2 cellular contexts compared by ENCODE assay signal in the genomic region with DNA sequence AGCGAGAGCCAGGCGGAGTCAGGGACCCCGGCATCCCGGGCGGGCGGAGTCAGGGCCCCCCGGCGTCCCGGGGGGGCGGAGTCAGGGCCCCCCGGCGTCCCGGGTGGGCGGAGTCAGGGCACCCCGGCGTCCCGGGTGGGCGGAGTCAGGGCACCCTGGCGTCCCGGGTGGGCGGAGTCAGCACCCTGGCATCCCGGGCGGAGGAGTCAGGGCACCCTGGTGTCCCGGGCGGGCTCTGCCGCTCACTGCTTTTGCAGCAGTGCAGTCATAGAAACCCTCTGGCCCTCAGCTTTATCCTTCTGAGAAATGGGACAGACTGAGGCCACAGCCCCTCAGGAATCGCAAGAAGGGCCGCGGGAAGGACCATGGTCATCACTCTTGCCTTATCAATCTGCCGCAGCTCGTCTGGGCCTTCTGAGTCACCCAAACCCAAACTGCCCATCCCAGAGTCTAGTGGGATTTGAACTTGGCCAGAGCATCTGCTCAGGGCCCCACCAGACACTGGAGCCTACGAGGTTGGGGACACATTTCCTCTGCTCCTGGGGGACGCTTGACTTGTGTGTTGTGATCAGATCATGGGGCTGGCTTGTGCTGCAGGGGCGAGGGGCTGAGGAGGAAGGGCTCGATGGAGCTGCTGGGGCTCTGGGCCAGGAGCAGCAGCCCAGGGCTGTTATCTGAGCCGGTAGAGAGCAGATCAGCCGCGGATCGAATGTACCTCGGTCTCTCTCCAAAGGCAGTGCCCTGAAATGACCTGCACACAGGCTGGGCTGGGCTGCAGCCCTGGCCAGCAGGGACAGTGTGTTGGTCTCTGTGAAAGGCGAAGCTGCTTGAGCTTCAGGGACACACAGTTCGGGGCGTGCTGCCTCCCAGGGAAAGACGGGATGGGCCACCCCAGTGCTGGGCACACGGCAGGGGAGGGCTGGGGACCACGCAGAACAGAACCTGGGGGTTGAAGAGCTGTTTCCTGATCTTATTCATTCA.
TF ChIP-seq lines count a peak whose summit lies in the region.

No MANE protein-coding gene starts in this region.

TF ChIP-seq in IMR-90, 13 proteins besides CTCF, POLR2A, EP300 and RAD21:
- no peak for TF ChIP-seq BHLHE40 (IDR thresholded peaks at IDR 0.05; ENCODE audit: low read depth, low read length)
- TF ChIP-seq NFE2L2 (IDR thresholded peaks at IDR 0.05; ENCODE audit: low read depth, low read length): no peak
- TF ChIP-seq RFX5 (IDR thresholded peaks at IDR 0.05; ENCODE audit: low read depth, low read length): no peak
- TF ChIP-seq MXI1 (IDR thresholded peaks at IDR 0.05; ENCODE audit: borderline replicate concordance, low read depth, low read length): no peak
- no peak for TF ChIP-seq CHD1 (IDR thresholded peaks at IDR 0.05; ENCODE audit: low read depth, low read length)
- TF ChIP-seq, protein P1, sequence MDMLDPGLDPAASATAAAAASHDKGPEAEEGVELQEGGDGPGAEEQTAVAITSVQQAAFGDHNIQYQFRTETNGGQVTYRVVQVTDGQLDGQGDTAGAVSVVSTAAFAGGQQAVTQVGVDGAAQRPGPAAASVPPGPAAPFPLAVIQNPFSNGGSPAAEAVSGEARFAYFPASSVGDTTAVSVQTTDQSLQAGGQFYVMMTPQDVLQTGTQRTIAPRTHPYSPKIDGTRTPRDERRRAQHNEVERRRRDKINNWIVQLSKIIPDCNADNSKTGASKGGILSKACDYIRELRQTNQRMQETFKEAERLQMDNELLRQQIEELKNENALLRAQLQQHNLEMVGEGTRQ (IDR thresholded peaks at IDR 0.05; ENCODE audit: low read depth, low read length): no peak
- no peak for TF ChIP-seq RCOR1 (IDR thresholded peaks at IDR 0.05; ENCODE audit: insufficient replicate concordance, low read length)
- TF ChIP-seq SMC3 (IDR thresholded peaks at IDR 0.05; ENCODE audit: low read depth, low read length): no peak
- no peak for TF ChIP-seq FOS (IDR thresholded peaks at IDR 0.05; ENCODE audit: low read depth, low read length)
- TF ChIP-seq, protein P2, sequence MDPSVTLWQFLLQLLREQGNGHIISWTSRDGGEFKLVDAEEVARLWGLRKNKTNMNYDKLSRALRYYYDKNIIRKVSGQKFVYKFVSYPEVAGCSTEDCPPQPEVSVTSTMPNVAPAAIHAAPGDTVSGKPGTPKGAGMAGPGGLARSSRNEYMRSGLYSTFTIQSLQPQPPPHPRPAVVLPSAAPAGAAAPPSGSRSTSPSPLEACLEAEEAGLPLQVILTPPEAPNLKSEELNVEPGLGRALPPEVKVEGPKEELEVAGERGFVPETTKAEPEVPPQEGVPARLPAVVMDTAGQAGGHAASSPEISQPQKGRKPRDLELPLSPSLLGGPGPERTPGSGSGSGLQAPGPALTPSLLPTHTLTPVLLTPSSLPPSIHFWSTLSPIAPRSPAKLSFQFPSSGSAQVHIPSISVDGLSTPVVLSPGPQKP (IDR thresholded peaks at IDR 0.05; ENCODE audit: borderline replicate concordance, low read depth, low read length): no peak
- TF ChIP-seq MAZ (IDR thresholded peaks at IDR 0.05; ENCODE audit: borderline replicate concordance, low read depth, low read length): no peak
- TF ChIP-seq CEBPB (IDR thresholded peaks at IDR 0.05; ENCODE audit: low read depth, low read length): no peak
- TF ChIP-seq MAFK (IDR thresholded peaks at IDR 0.05; ENCODE audit: low read depth, low read length): no peak

TF ChIP-seq in GM23338, 12 proteins besides CTCF, POLR2A, EP300 and RAD21:
- TF ChIP-seq, protein P3, sequence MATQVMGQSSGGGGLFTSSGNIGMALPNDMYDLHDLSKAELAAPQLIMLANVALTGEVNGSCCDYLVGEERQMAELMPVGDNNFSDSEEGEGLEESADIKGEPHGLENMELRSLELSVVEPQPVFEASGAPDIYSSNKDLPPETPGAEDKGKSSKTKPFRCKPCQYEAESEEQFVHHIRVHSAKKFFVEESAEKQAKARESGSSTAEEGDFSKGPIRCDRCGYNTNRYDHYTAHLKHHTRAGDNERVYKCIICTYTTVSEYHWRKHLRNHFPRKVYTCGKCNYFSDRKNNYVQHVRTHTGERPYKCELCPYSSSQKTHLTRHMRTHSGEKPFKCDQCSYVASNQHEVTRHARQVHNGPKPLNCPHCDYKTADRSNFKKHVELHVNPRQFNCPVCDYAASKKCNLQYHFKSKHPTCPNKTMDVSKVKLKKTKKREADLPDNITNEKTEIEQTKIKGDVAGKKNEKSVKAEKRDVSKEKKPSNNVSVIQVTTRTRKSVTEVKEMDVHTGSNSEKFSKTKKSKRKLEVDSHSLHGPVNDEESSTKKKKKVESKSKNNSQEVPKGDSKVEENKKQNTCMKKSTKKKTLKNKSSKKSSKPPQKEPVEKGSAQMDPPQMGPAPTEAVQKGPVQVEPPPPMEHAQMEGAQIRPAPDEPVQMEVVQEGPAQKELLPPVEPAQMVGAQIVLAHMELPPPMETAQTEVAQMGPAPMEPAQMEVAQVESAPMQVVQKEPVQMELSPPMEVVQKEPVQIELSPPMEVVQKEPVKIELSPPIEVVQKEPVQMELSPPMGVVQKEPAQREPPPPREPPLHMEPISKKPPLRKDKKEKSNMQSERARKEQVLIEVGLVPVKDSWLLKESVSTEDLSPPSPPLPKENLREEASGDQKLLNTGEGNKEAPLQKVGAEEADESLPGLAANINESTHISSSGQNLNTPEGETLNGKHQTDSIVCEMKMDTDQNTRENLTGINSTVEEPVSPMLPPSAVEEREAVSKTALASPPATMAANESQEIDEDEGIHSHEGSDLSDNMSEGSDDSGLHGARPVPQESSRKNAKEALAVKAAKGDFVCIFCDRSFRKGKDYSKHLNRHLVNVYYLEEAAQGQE (IDR thresholded peaks at IDR 0.05; ENCODE audit: unreplicated experiment): no peak
- TF ChIP-seq CREB1 (CRISPR knock-in tag; IDR thresholded peaks at IDR 0.05; ENCODE audit: low read depth): no peak
